ENCODE assay signal across 1 cellular context in the genomic region with DNA sequence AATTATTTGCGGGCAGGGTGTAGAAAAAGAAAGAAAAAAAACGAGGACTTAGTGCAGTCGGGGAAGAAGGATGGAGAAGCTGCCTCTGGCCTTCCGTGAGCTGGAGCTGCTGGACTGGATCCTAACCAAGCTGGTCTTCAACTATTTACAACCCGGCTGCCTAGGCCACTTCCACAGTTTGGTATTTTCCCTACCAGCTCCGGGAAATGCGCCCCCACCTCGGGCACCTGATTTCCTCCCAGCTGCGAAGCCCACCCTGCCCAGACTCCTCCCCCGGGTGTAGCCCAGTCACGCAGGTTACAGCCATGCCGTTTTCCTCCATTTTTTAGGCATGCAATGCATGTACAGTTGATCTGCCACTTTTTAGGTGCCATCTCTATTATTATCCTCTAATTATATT.
TF ChIP-seq lines count a peak whose summit lies in the region.

No MANE protein-coding gene starts in this region.

TF ChIP-seq in WTC11, 78 proteins besides CTCF, POLR2A, EP300 and RAD21 (continued from another document):
- TF ChIP-seq, protein P1, sequence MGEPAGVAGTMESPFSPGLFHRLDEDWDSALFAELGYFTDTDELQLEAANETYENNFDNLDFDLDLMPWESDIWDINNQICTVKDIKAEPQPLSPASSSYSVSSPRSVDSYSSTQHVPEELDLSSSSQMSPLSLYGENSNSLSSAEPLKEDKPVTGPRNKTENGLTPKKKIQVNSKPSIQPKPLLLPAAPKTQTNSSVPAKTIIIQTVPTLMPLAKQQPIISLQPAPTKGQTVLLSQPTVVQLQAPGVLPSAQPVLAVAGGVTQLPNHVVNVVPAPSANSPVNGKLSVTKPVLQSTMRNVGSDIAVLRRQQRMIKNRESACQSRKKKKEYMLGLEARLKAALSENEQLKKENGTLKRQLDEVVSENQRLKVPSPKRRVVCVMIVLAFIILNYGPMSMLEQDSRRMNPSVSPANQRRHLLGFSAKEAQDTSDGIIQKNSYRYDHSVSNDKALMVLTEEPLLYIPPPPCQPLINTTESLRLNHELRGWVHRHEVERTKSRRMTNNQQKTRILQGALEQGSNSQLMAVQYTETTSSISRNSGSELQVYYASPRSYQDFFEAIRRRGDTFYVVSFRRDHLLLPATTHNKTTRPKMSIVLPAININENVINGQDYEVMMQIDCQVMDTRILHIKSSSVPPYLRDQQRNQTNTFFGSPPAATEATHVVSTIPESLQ (CRISPR knock-in tag; IDR thresholded peaks at IDR 0.05): no peak
